3 cellular contexts compared by ENCODE assay signal in the genomic region with DNA sequence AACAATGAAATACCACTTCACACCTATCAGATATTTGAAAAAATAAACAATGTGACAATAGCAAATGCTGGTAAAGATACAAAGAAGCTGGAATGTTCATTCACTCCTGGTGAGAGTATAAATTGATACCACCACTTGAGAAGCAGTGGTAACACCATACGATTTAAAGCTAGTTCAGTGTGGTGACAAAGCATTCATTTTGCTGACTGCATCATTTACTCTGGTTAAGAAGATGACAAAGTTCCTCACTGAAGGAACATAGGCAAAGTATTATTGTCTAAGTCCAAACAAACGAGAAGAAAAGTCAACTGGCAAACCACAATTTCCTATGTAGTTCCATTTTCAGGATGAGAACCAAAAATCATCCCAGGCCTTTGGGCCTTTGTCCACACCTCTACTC.
TF ChIP-seq lines count a peak whose summit lies in the region.

No MANE protein-coding gene starts in this region.

TF ChIP-seq in A549, 52 proteins besides CTCF, POLR2A, EP300 and RAD21:
- TF ChIP-seq ESRRA (IDR thresholded peaks at IDR 0.05; ENCODE audit: borderline replicate concordance, low read length) (no peak), PHF8 (IDR thresholded peaks at IDR 0.05; ENCODE audit: borderline replicate concordance, low read depth) (no peak), EHF (CRISPR knock-in tag; IDR thresholded peaks at IDR 0.05) (no peak), MAFK (IDR thresholded peaks at IDR 0.05; ENCODE audit: partially characterized antibody) (peak; percentile 51), CEBPB (IDR thresholded peaks at IDR 0.05) (no peak)

TF ChIP-seq in GM23338, 12 proteins besides CTCF, POLR2A, EP300 and RAD21:
- TF ChIP-seq EZH2 (IDR thresholded peaks at IDR 0.05; ENCODE audit: low read depth, unreplicated experiment), result no peak
- TF ChIP-seq STAT1 (IDR thresholded peaks at IDR 0.05; ENCODE audit: unreplicated experiment), result no peak
- no peak for TF ChIP-seq NANOG (IDR thresholded peaks at IDR 0.05; ENCODE audit: borderline replicate concordance)
- TF ChIP-seq ZNF331 (CRISPR knock-in tag; IDR thresholded peaks at IDR 0.05; ENCODE audit: low read depth), result no peak
- no peak for TF ChIP-seq REST (IDR thresholded peaks at IDR 0.05; ENCODE audit: unreplicated experiment)
- TF ChIP-seq ZNF462 (CRISPR knock-in tag; IDR thresholded peaks at IDR 0.05), result no peak
- TF ChIP-seq, protein P1, sequence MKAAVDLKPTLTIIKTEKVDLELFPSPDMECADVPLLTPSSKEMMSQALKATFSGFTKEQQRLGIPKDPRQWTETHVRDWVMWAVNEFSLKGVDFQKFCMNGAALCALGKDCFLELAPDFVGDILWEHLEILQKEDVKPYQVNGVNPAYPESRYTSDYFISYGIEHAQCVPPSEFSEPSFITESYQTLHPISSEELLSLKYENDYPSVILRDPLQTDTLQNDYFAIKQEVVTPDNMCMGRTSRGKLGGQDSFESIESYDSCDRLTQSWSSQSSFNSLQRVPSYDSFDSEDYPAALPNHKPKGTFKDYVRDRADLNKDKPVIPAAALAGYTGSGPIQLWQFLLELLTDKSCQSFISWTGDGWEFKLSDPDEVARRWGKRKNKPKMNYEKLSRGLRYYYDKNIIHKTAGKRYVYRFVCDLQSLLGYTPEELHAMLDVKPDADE (IDR thresholded peaks at IDR 0.05), result no peak
- no peak for TF ChIP-seq ZNF114 (CRISPR knock-in tag; IDR thresholded peaks at IDR 0.05)

TF ChIP-seq in H1, 55 proteins besides CTCF, POLR2A, EP300 and RAD21:
- 0 out of 2 replicates have a peak, but pooled peaks have one; percentile 3 for TF ChIP-seq MAFK (IDR thresholded peaks at IDR 0.05; ENCODE audit: low read depth, low read length)
- TF ChIP-seq SIN3A (conservative IDR thresholded peaks at IDR 0.05 in 1 of 2, IDR thresholded peaks at IDR 0.05 in 1 of 2; ENCODE audit: low read depth in 1 of 2, low read length in 2 of 2), result no peak
